In the genomic region with DNA sequence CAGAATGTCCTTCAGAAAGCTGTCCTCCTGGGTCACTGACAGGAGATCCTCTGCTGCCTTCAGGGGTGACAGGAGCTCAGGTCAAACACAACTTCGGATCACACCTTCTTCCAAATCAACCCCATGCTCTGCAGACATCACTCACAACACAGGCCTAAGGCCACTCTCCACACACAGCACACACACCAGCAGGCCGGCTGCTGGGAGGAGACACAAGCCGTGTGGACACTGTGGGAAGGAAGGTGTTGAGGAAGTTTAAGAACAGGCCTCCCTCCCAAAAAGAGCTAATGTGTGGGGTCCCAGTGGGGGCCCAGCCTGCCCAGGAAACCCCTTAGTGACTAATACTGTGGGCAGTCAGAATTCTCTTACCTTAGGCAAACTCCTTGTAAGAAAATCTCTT, we compare ENCODE assay signal across 24 cellular contexts.
"Had no signal": no experiment of that assay in that cellular context is flagged by ENCODE, and none has a peak within 500 bp of the region (broad histone marks: within the 10 kb centered on the region; RNA-seq: fewer than 3 reads in every experiment).

No MANE protein-coding gene starts in this region.

- FAIRE-seq: islet of Langerhans, urothelium cell line had no signal

- DNase-seq: activated CD4-positive, alpha-beta T cell treated with anti-CD3 and anti-CD28 coated beads, Interleukin-2, amount 10 ng/mL, durations not matched to agents 24 days and 14 days; activated CD8-positive, alpha-beta T cell treated with anti-CD3 and anti-CD28 coated beads for 36 hours; activated gamma-delta T cell treated with Interleukin-2 at 50 U/mL for 16 hours; activated T-cell treated with anti-CD3 and anti-CD28 coated beads, Interleukin-2, amount 50 U/mL, for 1 hour; anterior cingulate cortex; erythroblast; foreskin keratinocyte; nucleus accumbens; posterior cingulate gyrus; sigmoid colon; stimulated activated CD4-positive, alpha-beta T cell treated with anti-CD3 and anti-CD28 coated beads, Interleukin-15, amount 100 ng/mL, for 24 hours; T1000; transverse colon had no signal

- H3K36me3 ChIP-seq: sigmoid colon, transverse colon had no signal

- H3K27me3 Mint-ChIP-seq: activated naive CD4-positive, alpha-beta T cell treated with anti-CD3 and anti-CD28 coated beads, Interleukin-2, amount 50 U/mL, for 24 hours had no signal

- H3K27ac Mint-ChIP-seq: activated CD4-positive, alpha-beta T cell treated with anti-CD3 and anti-CD28 coated beads, Interleukin-2, amount 10 ng/mL, durations not matched to agents 24 days and 14 days; activated CD8-positive, alpha-beta T cell treated with anti-CD3 and anti-CD28 coated beads for 36 hours; brain; memory B cell; nephron; stimulated activated memory B cell treated with anti-CD40 and anti-IgM and Interleukin-4, amounts not matched to agents 10 μg/mL and 1 μg/mL and 100 μg/mL, for 72 hours; T-helper 1 cell treated with Interleukin-12 subunit alpha and Interleukin-12 subunit beta and Interleukin-4 antibody, amounts not matched to agents 30 μg/mL and 1 μg/mL, for 36 hours had no signal

- H3K36me3 Mint-ChIP-seq: activated naive CD4-positive, alpha-beta T cell treated with anti-CD3 and anti-CD28 coated beads, Interleukin-2, amount 50 U/mL, for 24 hours; brain; memory B cell; stimulated activated memory B cell treated with anti-CD40 and anti-IgM and Interleukin-4, amounts not matched to agents 10 μg/mL and 1 μg/mL and 100 μg/mL, for 72 hours had no signal

- H3K27ac ChIP-seq: foreskin keratinocyte, sigmoid colon, transverse colon had no signal

- H3K4me3 ChIP-seq: sigmoid colon, smooth muscle cell, transverse colon had no signal

- H3K9me3 Mint-ChIP-seq: activated CD4-positive, alpha-beta T cell treated with anti-CD3 and anti-CD28 coated beads, Interleukin-2, amount 10 ng/mL, durations not matched to agents 24 days and 14 days; activated CD8-positive, alpha-beta T cell treated with anti-CD3 and anti-CD28 coated beads for 36 hours; activated naive CD4-positive, alpha-beta T cell treated with anti-CD3 and anti-CD28 coated beads, Interleukin-2, amount 50 U/mL, for 24 hours; brain; memory B cell; nephron; stimulated activated memory B cell treated with anti-CD40 and anti-IgM and Interleukin-4, amounts not matched to agents 10 μg/mL and 1 μg/mL and 100 μg/mL, for 72 hours; T-helper 1 cell treated with Interleukin-12 subunit alpha and Interleukin-12 subunit beta and Interleukin-4 antibody, amounts not matched to agents 30 μg/mL and 1 μg/mL, for 36 hours had no signal

- H3K4me3 Mint-ChIP-seq: activated CD4-positive, alpha-beta T cell treated with anti-CD3 and anti-CD28 coated beads, Interleukin-2, amount 10 ng/mL, durations not matched to agents 24 days and 14 days; activated CD8-positive, alpha-beta T cell treated with anti-CD3 and anti-CD28 coated beads for 36 hours; activated naive CD4-positive, alpha-beta T cell treated with anti-CD3 and anti-CD28 coated beads, Interleukin-2, amount 50 U/mL, for 24 hours; brain; memory B cell; nephron; stimulated activated memory B cell treated with anti-CD40 and anti-IgM and Interleukin-4, amounts not matched to agents 10 μg/mL and 1 μg/mL and 100 μg/mL, for 72 hours; T-helper 1 cell treated with Interleukin-12 subunit alpha and Interleukin-12 subunit beta and Interleukin-4 antibody, amounts not matched to agents 30 μg/mL and 1 μg/mL, for 36 hours had no signal

- ATAC-seq: activated CD4-positive, CD25-positive, alpha-beta regulatory T cell treated with anti-CD3 and anti-CD28 coated beads, Interleukin-2, amount 50 U/mL, for 24 hours; activated CD8-positive, alpha-beta T cell treated with anti-CD3 and anti-CD28 coated beads for 36 hours; foreskin keratinocyte; left colon; stimulated activated memory B cell treated with anti-CD40 and anti-IgM and Interleukin-4, amounts not matched to agents 10 μg/mL and 1 μg/mL and 100 μg/mL, for 72 hours had no signal

- H3K27me3 ChIP-seq: foreskin keratinocyte, sigmoid colon, transverse colon had no signal

- H3K4me2 ChIP-seq: smooth muscle cell had no signal

- H3K4me1 ChIP-seq: foreskin keratinocyte, sigmoid colon had no signal

- H3K9me3 ChIP-seq: sigmoid colon, transverse colon had no signal

- H3K4me1 Mint-ChIP-seq: brain; memory B cell; stimulated activated memory B cell treated with anti-CD40 and anti-IgM and Interleukin-4, amounts not matched to agents 10 μg/mL and 1 μg/mL and 100 μg/mL, for 72 hours had no signal
